Comparison of ENCODE assay signal across 8 cellular contexts in the genomic region with DNA sequence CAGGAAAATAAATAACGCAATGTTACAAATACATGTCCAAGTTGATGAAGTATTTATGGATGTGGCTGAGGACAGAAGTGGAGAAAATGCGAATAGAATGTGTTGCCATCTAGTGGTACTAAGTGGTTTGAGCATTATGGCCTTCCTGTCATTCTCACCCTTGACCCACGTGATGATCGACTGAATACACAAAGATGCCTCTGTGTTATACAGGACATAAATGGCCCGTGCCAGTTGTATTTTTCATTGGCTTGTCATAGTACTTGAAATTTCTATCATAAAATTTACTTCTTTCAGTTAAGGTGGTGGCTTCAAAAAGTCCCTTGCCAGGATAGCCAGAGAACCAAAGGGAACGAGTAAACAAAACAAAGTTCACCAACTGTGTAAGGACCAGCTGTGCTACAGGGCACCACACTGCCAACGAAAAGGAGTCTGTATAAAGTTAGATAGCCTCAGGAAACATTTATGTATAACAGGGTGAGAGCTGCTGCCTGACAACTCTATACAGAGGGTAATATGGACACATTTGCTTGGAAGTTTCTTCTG.
DNase-seq lines count a peak whose midpoint lies in the region; ATAC-seq, FAIRE-seq and TF ChIP-seq lines count a peak whose summit lies in the region.

No MANE protein-coding gene starts in this region.

- TF ChIP-seq POLR2A in thyroid gland (IDR thresholded peaks at IDR 0.05): no peak

- H3K4me1 ChIP-seq in kidney (ENCODE audit: control insufficient read depth in 1 of 2, insufficient read depth in 1 of 2, low read depth in 1 of 2, low read length in 2 of 2) (no peaks in the 10 kb centered on the region), thyroid gland (peaks cover 10 to 14% of the 10 kb centered on the region in 2 donors)

- H3K27ac ChIP-seq in kidney (ENCODE audit: low read depth in 2 of 2, low read length in 2 of 2) (no peak overlapping the region), thyroid gland (no peak overlapping the region)

- H3K9ac ChIP-seq in kidney (ENCODE audit: low read length in 2 of 2): no peak overlapping the region

- H3K36me3 ChIP-seq in GM06990 (ENCODE audit: control insufficient read depth, insufficient read depth, low read length) (no peaks in the 10 kb centered on the region), kidney (ENCODE audit: control insufficient read depth in 1 of 2, insufficient read depth in 2 of 2, low read length in 2 of 2) (no peaks in the 10 kb centered on the region), thyroid gland (no peaks in the 10 kb centered on the region)

- H3K9me3 ChIP-seq in kidney (ENCODE audit: control insufficient read depth in 1 of 2, low read length in 2 of 2) (no peaks in the 10 kb centered on the region), thyroid gland (no peaks in the 10 kb centered on the region)

- WGBS in thyroid gland, 2 donors: 16 to 55% methylated on average over 7 of the region's 7 CpGs

- H3K4me3 ChIP-seq in GM06990 (replicated peaks; ENCODE audit: low read depth, low read length) (no peak overlapping the region), cardiac fibroblast (replicated peaks in 1 of 2; ENCODE audit: low read depth in 2 of 2, low read length in 2 of 2) (no peak overlapping the region), kidney (ENCODE audit: low read length in 2 of 2) (no peak overlapping the region), thyroid gland (replicated peaks in 1 of 3) (no peak overlapping the region)

- ATAC-seq in GM21390 (IDR thresholded peaks at IDR 0.05; ENCODE audit: unreplicated experiment) (peak; percentile 95), HG03565 (IDR thresholded peaks at IDR 0.05; ENCODE audit: unreplicated experiment) (peak; percentile 97)

- TF ChIP-seq CTCF in GM06990 (IDR thresholded peaks at IDR 0.05; ENCODE audit: insufficient read depth, low read length, poor library complexity, severe bottlenecking) (peak; percentile 36), cardiac fibroblast (IDR thresholded peaks at IDR 0.05; ENCODE audit: low read depth, low read length) (peak; percentile 76), kidney (IDR thresholded peaks at IDR 0.05; ENCODE audit: borderline replicate concordance, extremely low read depth, insufficient read depth) (peak; percentile 58), thyroid gland (IDR thresholded peaks at IDR 0.05) (peak in 5 of 6 experiments; percentile 49 to 59 (median 58))

- intact Hi-C loops in kidney (cut with DNase I): no loop called here
- intact Hi-C loops in thyroid gland (cut with DNase I): no loop called here

- FAIRE-seq in kidney (lab: Jason Lieb, UNC): peak; percentile 87

- DNase-seq in GM06990 (ENCODE audit: extremely low read depth, insufficient read length) (peak; percentile 33), NOMO-1 treated with DMSO at 0.1 percent for 48 hours (lab: John Stamatoyannopoulos, UW; ENCODE audit: unreplicated experiment) (peak; percentile 84), cardiac fibroblast (ENCODE audit: low read depth in 2 of 2) (peak; percentile 83), kidney (no peak), thyroid gland (peak; percentile 17 to 36)
- no peak for DNase-seq in stimulated activated CD4-positive, alpha-beta T cell treated with anti-CD3 and anti-CD28 coated beads, Interleukin-15, amount 100 ng/mL, for 24 hours

- H3K27me3 ChIP-seq in GM06990 (replicated peaks; ENCODE audit: control insufficient read depth, insufficient read depth, low read length): no peaks in the 10 kb centered on the region
- no peaks in the 10 kb centered on the region for H3K27me3 ChIP-seq in thyroid gland

Comparison
In these comparisons a context has a peak if more than half of its experiments do, and no peak if none do; other contexts are left out.
1. DNase-seq: peak in GM06990 (single experiment), NOMO-1 treated with DMSO at 0.1 percent for 48 hours (single experiment), cardiac fibroblast (2 of 2) and thyroid gland (2 of 2); none in kidney (single experiment) and stimulated activated CD4-positive, alpha-beta T cell treated with anti-CD3 and anti-CD28 coated beads, Interleukin-15, amount 100 ng/mL, for 24 hours (single experiment).
2. Peak in every context shown above with its lines, with median percentiles within 50 percentile points of each other: CTCF ChIP-seq.